1 cellular context compared by ENCODE assay signal in genomic region chr20:31570021-31570463, GRCh38.
TF ChIP-seq lines count a peak whose summit lies in the region.

No MANE protein-coding gene starts in this region.

TF ChIP-seq in HepG2, 621 proteins besides CTCF, POLR2A, EP300 and RAD21 (continued from another document and continues in another):
- TF ChIP-seq HBP1 (CRISPR knock-in tag; IDR thresholded peaks at IDR 0.05; ENCODE audit: low read depth) (no peak), KDM3A (CRISPR knock-in tag; IDR thresholded peaks at IDR 0.05; ENCODE audit: low read depth) (no peak), U2AF2 (IDR thresholded peaks at IDR 0.05; ENCODE audit: low read depth, low read length) (peak; percentile 21; the same call in 1 of the 2 replicates), JUND (CRISPR knock-in tag; IDR thresholded peaks at IDR 0.05) (no peak), ZNF121 (CRISPR knock-in tag; IDR thresholded peaks at IDR 0.05) (no peak), DPF2 (CRISPR knock-in tag; IDR thresholded peaks at IDR 0.05; ENCODE audit: borderline replicate concordance, low read depth) (0 out of 2 replicates have a peak, but pooled peaks have one; percentile 4), ZKSCAN8 (CRISPR knock-in tag; IDR thresholded peaks at IDR 0.05; ENCODE audit: borderline replicate concordance) (no peak), HNRNPL (IDR thresholded peaks at IDR 0.05; ENCODE audit: low read depth, low read length) (no peak), PAF1 (CRISPR knock-in tag; IDR thresholded peaks at IDR 0.05) (no peak), SRY (CRISPR knock-in tag; IDR thresholded peaks at IDR 0.05) (no peak), SOX6 (IDR thresholded peaks at IDR 0.05) (no peak), SOX6 (CRISPR knock-in tag; IDR thresholded peaks at IDR 0.05) (no peak), ZNF776 (CRISPR knock-in tag; IDR thresholded peaks at IDR 0.05) (no peak), SNAPC2 (CRISPR knock-in tag; IDR thresholded peaks at IDR 0.05) (no peak), PREB (CRISPR knock-in tag; IDR thresholded peaks at IDR 0.05) (no peak), ZNF251 (CRISPR knock-in tag; IDR thresholded peaks at IDR 0.05) (no peak), SRSF1 (optimal IDR thresholded peaks at IDR 0.05; ENCODE audit: low read depth, low read length) (peak; percentile 19), YEATS4 (CRISPR knock-in tag; IDR thresholded peaks at IDR 0.05; ENCODE audit: borderline replicate concordance) (no peak), ASH2L (IDR thresholded peaks at IDR 0.05; ENCODE audit: insufficient read length, low read depth, low read length) (no peak), NFYC (CRISPR knock-in tag; IDR thresholded peaks at IDR 0.05) (no peak), RFX5 (IDR thresholded peaks at IDR 0.05; ENCODE audit: low read depth, low read length) (no peak), CENPT (CRISPR knock-in tag; IDR thresholded peaks at IDR 0.05; ENCODE audit: low read depth) (no peak), RNF2 (conservative IDR thresholded peaks at IDR 0.05; ENCODE audit: low read depth) (no peak), FOXO1 (CRISPR knock-in tag; IDR thresholded peaks at IDR 0.05) (no peak), ZSCAN30 (CRISPR knock-in tag; IDR thresholded peaks at IDR 0.05) (no peak), FUBP1 (CRISPR knock-in tag; IDR thresholded peaks at IDR 0.05; ENCODE audit: borderline replicate concordance) (no peak), TEAD3 (CRISPR knock-in tag; optimal IDR thresholded peaks at IDR 0.05; ENCODE audit: borderline replicate concordance) (no peak), ZNF33A (CRISPR knock-in tag; IDR thresholded peaks at IDR 0.05; ENCODE audit: borderline replicate concordance) (no peak), EEA1 (CRISPR knock-in tag; IDR thresholded peaks at IDR 0.05; ENCODE audit: borderline replicate concordance) (no peak), ZNF670 (CRISPR knock-in tag; IDR thresholded peaks at IDR 0.05; ENCODE audit: borderline replicate concordance) (no peak), ZNF326 (CRISPR knock-in tag; IDR thresholded peaks at IDR 0.05; ENCODE audit: borderline replicate concordance) (no peak), U2AF1 (optimal IDR thresholded peaks at IDR 0.05; ENCODE audit: low read depth, low read length) (peak; percentile 21), ZNF24 (IDR thresholded peaks at IDR 0.05) (no peak), NFATC3 (CRISPR knock-in tag; IDR thresholded peaks at IDR 0.05) (no peak), CBX5 (CRISPR knock-in tag; IDR thresholded peaks at IDR 0.05; ENCODE audit: borderline replicate concordance) (no peak), POLR2G (IDR thresholded peaks at IDR 0.05; ENCODE audit: low read depth, low read length) (peak; percentile 10; the same call in 1 of the 2 replicates)
- TF ChIP-seq, protein P1, sequence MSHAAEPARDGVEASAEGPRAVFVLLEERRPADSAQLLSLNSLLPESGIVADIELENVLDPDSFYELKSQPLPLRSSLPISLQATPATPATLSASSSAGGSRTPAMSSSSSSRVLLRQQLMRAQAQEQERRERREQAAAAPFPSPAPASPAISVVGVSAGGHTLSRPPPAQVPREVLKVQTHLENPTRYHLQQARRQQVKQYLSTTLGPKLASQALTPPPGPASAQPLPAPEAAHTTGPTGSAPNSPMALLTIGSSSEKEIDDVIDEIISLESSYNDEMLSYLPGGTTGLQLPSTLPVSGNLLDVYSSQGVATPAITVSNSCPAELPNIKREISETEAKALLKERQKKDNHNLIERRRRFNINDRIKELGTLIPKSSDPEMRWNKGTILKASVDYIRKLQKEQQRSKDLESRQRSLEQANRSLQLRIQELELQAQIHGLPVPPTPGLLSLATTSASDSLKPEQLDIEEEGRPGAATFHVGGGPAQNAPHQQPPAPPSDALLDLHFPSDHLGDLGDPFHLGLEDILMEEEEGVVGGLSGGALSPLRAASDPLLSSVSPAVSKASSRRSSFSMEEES (CRISPR knock-in tag; IDR thresholded peaks at IDR 0.05): no peak
- TF ChIP-seq, protein P2, sequence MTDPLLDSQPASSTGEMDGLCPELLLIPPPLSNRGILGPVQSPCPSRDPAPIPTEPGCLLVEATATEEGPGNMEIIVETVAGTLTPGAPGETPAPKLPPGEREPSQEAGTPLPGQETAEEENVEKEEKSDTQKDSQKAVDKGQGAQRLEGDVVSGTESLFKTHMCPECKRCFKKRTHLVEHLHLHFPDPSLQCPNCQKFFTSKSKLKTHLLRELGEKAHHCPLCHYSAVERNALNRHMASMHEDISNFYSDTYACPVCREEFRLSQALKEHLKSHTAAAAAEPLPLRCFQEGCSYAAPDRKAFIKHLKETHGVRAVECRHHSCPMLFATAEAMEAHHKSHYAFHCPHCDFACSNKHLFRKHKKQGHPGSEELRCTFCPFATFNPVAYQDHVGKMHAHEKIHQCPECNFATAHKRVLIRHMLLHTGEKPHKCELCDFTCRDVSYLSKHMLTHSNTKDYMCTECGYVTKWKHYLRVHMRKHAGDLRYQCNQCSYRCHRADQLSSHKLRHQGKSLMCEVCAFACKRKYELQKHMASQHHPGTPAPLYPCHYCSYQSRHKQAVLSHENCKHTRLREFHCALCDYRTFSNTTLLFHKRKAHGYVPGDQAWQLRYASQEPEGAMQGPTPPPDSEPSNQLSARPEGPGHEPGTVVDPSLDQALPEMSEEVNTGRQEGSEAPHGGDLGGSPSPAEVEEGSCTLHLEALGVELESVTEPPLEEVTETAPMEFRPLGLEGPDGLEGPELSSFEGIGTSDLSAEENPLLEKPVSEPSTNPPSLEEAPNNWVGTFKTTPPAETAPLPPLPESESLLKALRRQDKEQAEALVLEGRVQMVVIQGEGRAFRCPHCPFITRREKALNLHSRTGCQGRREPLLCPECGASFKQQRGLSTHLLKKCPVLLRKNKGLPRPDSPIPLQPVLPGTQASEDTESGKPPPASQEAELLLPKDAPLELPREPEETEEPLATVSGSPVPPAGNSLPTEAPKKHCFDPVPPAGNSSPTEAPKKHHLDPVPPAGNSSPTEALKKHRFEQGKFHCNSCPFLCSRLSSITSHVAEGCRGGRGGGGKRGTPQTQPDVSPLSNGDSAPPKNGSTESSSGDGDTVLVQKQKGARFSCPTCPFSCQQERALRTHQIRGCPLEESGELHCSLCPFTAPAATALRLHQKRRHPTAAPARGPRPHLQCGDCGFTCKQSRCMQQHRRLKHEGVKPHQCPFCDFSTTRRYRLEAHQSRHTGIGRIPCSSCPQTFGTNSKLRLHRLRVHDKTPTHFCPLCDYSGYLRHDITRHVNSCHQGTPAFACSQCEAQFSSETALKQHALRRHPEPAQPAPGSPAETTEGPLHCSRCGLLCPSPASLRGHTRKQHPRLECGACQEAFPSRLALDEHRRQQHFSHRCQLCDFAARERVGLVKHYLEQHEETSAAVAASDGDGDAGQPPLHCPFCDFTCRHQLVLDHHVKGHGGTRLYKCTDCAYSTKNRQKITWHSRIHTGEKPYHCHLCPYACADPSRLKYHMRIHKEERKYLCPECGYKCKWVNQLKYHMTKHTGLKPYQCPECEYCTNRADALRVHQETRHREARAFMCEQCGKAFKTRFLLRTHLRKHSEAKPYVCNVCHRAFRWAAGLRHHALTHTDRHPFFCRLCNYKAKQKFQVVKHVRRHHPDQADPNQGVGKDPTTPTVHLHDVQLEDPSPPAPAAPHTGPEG (CRISPR knock-in tag; IDR thresholded peaks at IDR 0.05): no peak
- TF ChIP-seq, protein P3, sequence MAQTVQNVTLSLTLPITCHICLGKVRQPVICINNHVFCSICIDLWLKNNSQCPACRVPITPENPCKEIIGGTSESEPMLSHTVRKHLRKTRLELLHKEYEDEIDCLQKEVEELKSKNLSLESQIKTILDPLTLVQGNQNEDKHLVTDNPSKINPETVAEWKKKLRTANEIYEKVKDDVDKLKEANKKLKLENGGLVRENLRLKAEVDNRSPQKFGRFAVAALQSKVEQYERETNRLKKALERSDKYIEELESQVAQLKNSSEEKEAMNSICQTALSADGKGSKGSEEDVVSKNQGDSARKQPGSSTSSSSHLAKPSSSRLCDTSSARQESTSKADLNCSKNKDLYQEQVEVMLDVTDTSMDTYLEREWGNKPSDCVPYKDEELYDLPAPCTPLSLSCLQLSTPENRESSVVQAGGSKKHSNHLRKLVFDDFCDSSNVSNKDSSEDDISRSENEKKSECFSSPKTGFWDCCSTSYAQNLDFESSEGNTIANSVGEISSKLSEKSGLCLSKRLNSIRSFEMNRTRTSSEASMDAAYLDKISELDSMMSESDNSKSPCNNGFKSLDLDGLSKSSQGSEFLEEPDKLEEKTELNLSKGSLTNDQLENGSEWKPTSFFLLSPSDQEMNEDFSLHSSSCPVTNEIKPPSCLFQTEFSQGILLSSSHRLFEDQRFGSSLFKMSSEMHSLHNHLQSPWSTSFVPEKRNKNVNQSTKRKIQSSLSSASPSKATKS (CRISPR knock-in tag; IDR thresholded peaks at IDR 0.05): no peak
- TF ChIP-seq, protein P4, sequence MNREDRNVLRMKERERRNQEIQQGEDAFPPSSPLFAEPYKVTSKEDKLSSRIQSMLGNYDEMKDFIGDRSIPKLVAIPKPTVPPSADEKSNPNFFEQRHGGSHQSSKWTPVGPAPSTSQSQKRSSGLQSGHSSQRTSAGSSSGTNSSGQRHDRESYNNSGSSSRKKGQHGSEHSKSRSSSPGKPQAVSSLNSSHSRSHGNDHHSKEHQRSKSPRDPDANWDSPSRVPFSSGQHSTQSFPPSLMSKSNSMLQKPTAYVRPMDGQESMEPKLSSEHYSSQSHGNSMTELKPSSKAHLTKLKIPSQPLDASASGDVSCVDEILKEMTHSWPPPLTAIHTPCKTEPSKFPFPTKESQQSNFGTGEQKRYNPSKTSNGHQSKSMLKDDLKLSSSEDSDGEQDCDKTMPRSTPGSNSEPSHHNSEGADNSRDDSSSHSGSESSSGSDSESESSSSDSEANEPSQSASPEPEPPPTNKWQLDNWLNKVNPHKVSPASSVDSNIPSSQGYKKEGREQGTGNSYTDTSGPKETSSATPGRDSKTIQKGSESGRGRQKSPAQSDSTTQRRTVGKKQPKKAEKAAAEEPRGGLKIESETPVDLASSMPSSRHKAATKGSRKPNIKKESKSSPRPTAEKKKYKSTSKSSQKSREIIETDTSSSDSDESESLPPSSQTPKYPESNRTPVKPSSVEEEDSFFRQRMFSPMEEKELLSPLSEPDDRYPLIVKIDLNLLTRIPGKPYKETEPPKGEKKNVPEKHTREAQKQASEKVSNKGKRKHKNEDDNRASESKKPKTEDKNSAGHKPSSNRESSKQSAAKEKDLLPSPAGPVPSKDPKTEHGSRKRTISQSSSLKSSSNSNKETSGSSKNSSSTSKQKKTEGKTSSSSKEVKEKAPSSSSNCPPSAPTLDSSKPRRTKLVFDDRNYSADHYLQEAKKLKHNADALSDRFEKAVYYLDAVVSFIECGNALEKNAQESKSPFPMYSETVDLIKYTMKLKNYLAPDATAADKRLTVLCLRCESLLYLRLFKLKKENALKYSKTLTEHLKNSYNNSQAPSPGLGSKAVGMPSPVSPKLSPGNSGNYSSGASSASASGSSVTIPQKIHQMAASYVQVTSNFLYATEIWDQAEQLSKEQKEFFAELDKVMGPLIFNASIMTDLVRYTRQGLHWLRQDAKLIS (CRISPR knock-in tag; IDR thresholded peaks at IDR 0.05): no peak
- TF ChIP-seq, protein P5, sequence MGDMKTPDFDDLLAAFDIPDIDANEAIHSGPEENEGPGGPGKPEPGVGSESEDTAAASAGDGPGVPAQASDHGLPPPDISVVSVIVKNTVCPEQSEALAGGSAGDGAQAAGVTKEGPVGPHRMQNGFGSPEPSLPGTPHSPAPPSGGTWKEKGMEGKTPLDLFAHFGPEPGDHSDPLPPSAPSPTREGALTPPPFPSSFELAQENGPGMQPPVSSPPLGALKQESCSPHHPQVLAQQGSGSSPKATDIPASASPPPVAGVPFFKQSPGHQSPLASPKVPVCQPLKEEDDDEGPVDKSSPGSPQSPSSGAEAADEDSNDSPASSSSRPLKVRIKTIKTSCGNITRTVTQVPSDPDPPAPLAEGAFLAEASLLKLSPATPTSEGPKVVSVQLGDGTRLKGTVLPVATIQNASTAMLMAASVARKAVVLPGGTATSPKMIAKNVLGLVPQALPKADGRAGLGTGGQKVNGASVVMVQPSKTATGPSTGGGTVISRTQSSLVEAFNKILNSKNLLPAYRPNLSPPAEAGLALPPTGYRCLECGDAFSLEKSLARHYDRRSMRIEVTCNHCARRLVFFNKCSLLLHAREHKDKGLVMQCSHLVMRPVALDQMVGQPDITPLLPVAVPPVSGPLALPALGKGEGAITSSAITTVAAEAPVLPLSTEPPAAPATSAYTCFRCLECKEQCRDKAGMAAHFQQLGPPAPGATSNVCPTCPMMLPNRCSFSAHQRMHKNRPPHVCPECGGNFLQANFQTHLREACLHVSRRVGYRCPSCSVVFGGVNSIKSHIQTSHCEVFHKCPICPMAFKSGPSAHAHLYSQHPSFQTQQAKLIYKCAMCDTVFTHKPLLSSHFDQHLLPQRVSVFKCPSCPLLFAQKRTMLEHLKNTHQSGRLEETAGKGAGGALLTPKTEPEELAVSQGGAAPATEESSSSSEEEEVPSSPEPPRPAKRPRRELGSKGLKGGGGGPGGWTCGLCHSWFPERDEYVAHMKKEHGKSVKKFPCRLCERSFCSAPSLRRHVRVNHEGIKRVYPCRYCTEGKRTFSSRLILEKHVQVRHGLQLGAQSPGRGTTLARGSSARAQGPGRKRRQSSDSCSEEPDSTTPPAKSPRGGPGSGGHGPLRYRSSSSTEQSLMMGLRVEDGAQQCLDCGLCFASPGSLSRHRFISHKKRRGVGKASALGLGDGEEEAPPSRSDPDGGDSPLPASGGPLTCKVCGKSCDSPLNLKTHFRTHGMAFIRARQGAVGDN (CRISPR knock-in tag; IDR thresholded peaks at IDR 0.05): no peak
